In genomic region chr7:108345710-108346336, GRCh38 we compare ENCODE assay signal across 1 cellular context.
TF ChIP-seq lines count a peak whose summit lies in the region.

No MANE protein-coding gene starts in this region.

TF ChIP-seq in GM23338, 12 proteins besides CTCF, POLR2A, EP300 and RAD21 (continued from another document):
- TF ChIP-seq ETS1 (IDR thresholded peaks at IDR 0.05), result no peak
- no peak for TF ChIP-seq EZH2 (IDR thresholded peaks at IDR 0.05; ENCODE audit: low read depth, unreplicated experiment)
- TF ChIP-seq POLR2AphosphoS5 (IDR thresholded peaks at IDR 0.05; ENCODE audit: low read depth), result no peak
- no peak for TF ChIP-seq NANOG (IDR thresholded peaks at IDR 0.05; ENCODE audit: borderline replicate concordance)
- no peak for TF ChIP-seq JUNB (IDR thresholded peaks at IDR 0.05; ENCODE audit: unreplicated experiment)
- no peak for TF ChIP-seq ZNF114 (CRISPR knock-in tag; IDR thresholded peaks at IDR 0.05)
- no peak for TF ChIP-seq CREB1 (CRISPR knock-in tag; IDR thresholded peaks at IDR 0.05; ENCODE audit: low read depth)
- TF ChIP-seq ZNF462 (CRISPR knock-in tag; IDR thresholded peaks at IDR 0.05), result no peak
- TF ChIP-seq EZH2phosphoT487 (IDR thresholded peaks at IDR 0.05; ENCODE audit: unreplicated experiment), result no peak
- TF ChIP-seq STAT1 (IDR thresholded peaks at IDR 0.05; ENCODE audit: unreplicated experiment), result no peak
- TF ChIP-seq ZNF331 (CRISPR knock-in tag; IDR thresholded peaks at IDR 0.05; ENCODE audit: low read depth), result no peak
